Comparison of ENCODE assay signal across 11 cellular contexts in genomic region chr17:18481803-18482202, GRCh38. TPM values are rescaled to one million over a fixed set of nuclear protein-coding genes. Genes with fewer than 3 reads are reported as not detected.
"Had no signal": no experiment of that assay in that cellular context is flagged by ENCODE, and none has a peak within 500 bp of the region (broad histone marks: within the 10 kb centered on the region; RNA-seq: fewer than 3 reads in every experiment).

No MANE protein-coding gene starts in this region.

RNA-seq across cellular contexts. Expression of gene LGALS9C, which starts 5.2 kb away (rescaled TPM):
- total RNA-seq: activated naive CD4-positive, alpha-beta T cell treated with anti-CD3 and anti-CD28 coated beads, Interleukin-2, amount 50 U/mL, for 72 hours; activated T-cell treated with anti-CD3 and anti-CD28 coated beads, Interleukin-2, amount 50 U/mL, for 72 hours; activated T-helper 1 cell treated with anti-CD3 and anti-CD28 coated beads, Interleukin-12 subunit alpha, Interleukin-12 subunit beta, Interleukin-2, Interleukin-4 antibody, amounts not matched to agents 30 ng/mL and 10 ng/mL and 1 ng/mL, durations not matched to agents 14 hours and 24 hours and 36 hours; aorta; ascending aorta; astrocyte; body of pancreas; bronchial epithelial cell; cardiac muscle cell; cardiac septum; cerebellum had no signal
- polyA plus RNA-seq: cardiac muscle cell had no signal
